ENCODE assay signal across 28 cellular contexts in the genomic region with DNA sequence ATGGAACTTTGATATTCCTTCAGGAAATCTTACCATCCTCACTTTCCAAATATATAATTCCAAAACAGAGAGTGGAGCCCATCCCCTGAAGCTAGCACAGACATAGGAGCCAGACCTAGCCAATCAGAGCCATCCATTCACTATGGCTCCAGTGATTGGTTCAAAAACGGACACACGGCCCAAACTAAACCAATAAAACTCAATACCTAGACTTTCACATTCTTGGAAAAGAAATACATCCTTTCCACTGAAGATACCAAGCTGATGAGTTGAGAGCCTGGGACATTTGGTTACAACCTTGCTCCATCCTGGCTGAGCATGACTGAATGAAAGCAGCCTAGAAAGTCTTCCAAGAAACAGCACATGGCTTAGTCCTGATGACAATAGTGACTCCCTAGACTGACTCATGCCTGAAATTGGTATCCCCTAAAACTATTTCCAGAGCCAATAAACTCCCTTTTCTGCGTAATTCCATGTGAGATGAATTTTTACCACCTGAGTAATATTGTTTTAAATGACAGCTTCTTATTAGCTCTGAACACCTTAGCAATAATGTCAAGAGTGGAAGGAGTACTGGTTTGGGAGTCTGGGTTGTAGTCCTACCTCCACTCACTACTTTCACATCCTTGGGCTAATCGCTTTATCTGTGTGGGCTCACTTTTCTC.
A peak's percentile ranks its signal among the peaks of the same experiment; 100 is the strongest.
DNase-seq lines count a peak whose midpoint lies in the region; ATAC-seq, FAIRE-seq and TF ChIP-seq lines count a peak whose summit lies in the region.
"Had no signal": no experiment of that assay in that cellular context is flagged by ENCODE, and none has a peak within 500 bp of the region (broad histone marks: within the 10 kb centered on the region; RNA-seq: fewer than 3 reads in every experiment).

No MANE protein-coding gene starts in this region.

- no peaks in the 10 kb centered on the region for H4K20me1 ChIP-seq in GM12878 (ENCODE audit: control insufficient read depth, insufficient read depth)

- H3K4me2 ChIP-seq in GM12878 (ENCODE audit: control insufficient read depth, insufficient read depth): no peak overlapping the region

- SMC1A ChIA-PET in GM12878 (lab: Charles Lee; ENCODE audit: uncharacterized antibody, unreplicated experiment): no interaction called here

- H3K4me3 Mint-ChIP-seq in natural killer cell treated with Interleukin-12 subunit alpha and Interleukin-12 subunit beta and Interleukin-15 and Interleukin-18, amount 100 ng/mL, for 72 hours: no peak overlapping the region
- H3K4me3 Mint-ChIP-seq in CD14-positive monocyte: no peak overlapping the region
- H3K4me3 Mint-ChIP-seq: activated naive CD4-positive, alpha-beta T cell treated with anti-CD3 and anti-CD28 coated beads for 36 hours; activated T-cell treated with anti-CD3 and anti-CD28 coated beads, Interleukin-2, amount 50 U/mL, for 72 hours; B cell; effector memory CD8-positive, alpha-beta T cell; T-helper 1 cell treated with Interleukin-12 subunit alpha and Interleukin-12 subunit beta and Interleukin-4 antibody, amounts not matched to agents 30 μg/mL and 1 μg/mL, for 36 hours had no signal

- TF ChIP-seq CTCF in GM12878 (IDR thresholded peaks at IDR 0.05 in 2 of 3, conservative IDR thresholded peaks at IDR 0.05 in 1 of 3; ENCODE audit: control insufficient read depth in 2 of 3, extremely low read depth in 1 of 3, insufficient read depth in 1 of 3, low read depth in 3 of 3, low read length in 3 of 3) (no peak), CD14-positive monocyte (IDR thresholded peaks at IDR 0.05) (no peak), right atrium auricular region (IDR thresholded peaks at IDR 0.05) (no peak)

- peaks cover 3 to 20% of the 10 kb centered on the region in 2 donors for H3K27me3 Mint-ChIP-seq in natural killer cell treated with Interleukin-12 subunit alpha and Interleukin-12 subunit beta and Interleukin-15 and Interleukin-18, amount 100 ng/mL, for 72 hours
- H3K27me3 Mint-ChIP-seq in CD14-positive monocyte (ENCODE audit: low read depth in 3 of 3): peaks cover 1 to 5% (median 5%) of the 10 kb centered on the region in 3 donors
- H3K27me3 Mint-ChIP-seq: effector memory CD8-positive, alpha-beta T cell had no signal

- intact Hi-C loops in GM12878 (cut with micrococcal nuclease; ENCODE audit: unreplicated experiment): no loop called here
- intact Hi-C loops in CD14-positive monocyte (cut with micrococcal nuclease): no loop called here

- in situ Hi-C loops in GM12878 (cut with MboI): no loop called here

- WGBS in GM12878 (ENCODE audit: insufficient coverage, insufficient replicate concordance, low lambda C conversion rate, missing lambda C conversion rate): 53% methylated on average over 4 of the region's 4 CpGs

- POLR2A ChIA-PET in GM12878 (lab: Charles Lee): no interaction called here

- H3K79me2 ChIP-seq in GM12878 (ENCODE audit: control insufficient read depth, insufficient read depth, low read length): no peaks in the 10 kb centered on the region

- H3K27ac ChIP-seq in GM12878 (ENCODE audit: control insufficient read depth, insufficient read depth): no peak overlapping the region
- no peak overlapping the region for H3K27ac ChIP-seq in substantia nigra (ENCODE audit: low read depth, low read length, poor library complexity, severe bottlenecking)
- H3K27ac ChIP-seq in right atrium auricular region: no peak overlapping the region
- H3K27ac ChIP-seq: HL-60, spleen, thoracic aorta had no signal

- no peaks in the 10 kb centered on the region for H3K36me3 Mint-ChIP-seq in natural killer cell treated with Interleukin-12 subunit alpha and Interleukin-12 subunit beta and Interleukin-15 and Interleukin-18, amount 100 ng/mL, for 72 hours
- no peaks in the 10 kb centered on the region for H3K36me3 Mint-ChIP-seq in CD14-positive monocyte

- H3K27ac Mint-ChIP-seq in natural killer cell treated with Interleukin-12 subunit alpha and Interleukin-12 subunit beta and Interleukin-15 and Interleukin-18, amount 100 ng/mL, for 72 hours: no peak overlapping the region
- no peak overlapping the region for H3K27ac Mint-ChIP-seq in CD14-positive monocyte
- H3K27ac Mint-ChIP-seq: activated naive CD4-positive, alpha-beta T cell treated with anti-CD3 and anti-CD28 coated beads for 36 hours; activated T-cell treated with anti-CD3 and anti-CD28 coated beads, Interleukin-2, amount 50 U/mL, for 72 hours; B cell; effector memory CD8-positive, alpha-beta T cell; T-helper 1 cell treated with Interleukin-12 subunit alpha and Interleukin-12 subunit beta and Interleukin-4 antibody, amounts not matched to agents 30 μg/mL and 1 μg/mL, for 36 hours had no signal

- RAD21 ChIA-PET in GM12878 (lab: Charles Lee; ENCODE audit: unreplicated experiment): no interaction called here

- H3K4me1 Mint-ChIP-seq in natural killer cell treated with Interleukin-12 subunit alpha and Interleukin-12 subunit beta and Interleukin-15 and Interleukin-18, amount 100 ng/mL, for 72 hours (ENCODE audit: low read depth in 2 of 2): no peaks in the 10 kb centered on the region
- peaks cover 14% of the 10 kb centered on the region for H3K4me1 Mint-ChIP-seq in CD14-positive monocyte
- H3K4me1 Mint-ChIP-seq: B cell had no signal

- H3K27me3 ChIP-seq in GM12878 (replicated peaks in 1 of 2; ENCODE audit: control insufficient read depth in 2 of 2, insufficient read depth in 2 of 2, low read length in 1 of 2) (no peaks in the 10 kb centered on the region), right atrium auricular region (no peaks in the 10 kb centered on the region)
- H3K27me3 ChIP-seq: spleen had no signal

- no peak overlapping the region for H2AFZ ChIP-seq in GM12878 (ENCODE audit: control insufficient read depth, low read depth, low read length)

- no peak for TF ChIP-seq EP300 in GM12878 (IDR thresholded peaks at IDR 0.05; ENCODE audit: borderline replicate concordance in 1 of 2, control insufficient read depth in 1 of 2, low read depth in 2 of 2, low read length in 2 of 2)

- no peak for TF ChIP-seq RAD21 in GM12878 (IDR thresholded peaks at IDR 0.05; ENCODE audit: insufficient read depth, low read depth, low read length)

- H3K9me3 ChIP-seq in GM12878 (replicated peaks; ENCODE audit: control insufficient read depth, insufficient read depth, low read length): no peaks in the 10 kb centered on the region; the same call in 2 of the 3 replicates
- no peaks in the 10 kb centered on the region for H3K9me3 ChIP-seq in right atrium auricular region
- H3K9me3 ChIP-seq: spleen, thoracic aorta had no signal

- CTCF ChIA-PET in GM12878 (lab: Yijun Ruan, JAX): interaction anchor here (5.6 kb wide), 1 partner anchor 75 kb away, joined by 19 read pairs; no protein-coding TSS in a partner anchor

- no peaks in the 10 kb centered on the region for H3K9me3 Mint-ChIP-seq in natural killer cell treated with Interleukin-12 subunit alpha and Interleukin-12 subunit beta and Interleukin-15 and Interleukin-18, amount 100 ng/mL, for 72 hours
- no peaks in the 10 kb centered on the region for H3K9me3 Mint-ChIP-seq in CD14-positive monocyte
- H3K9me3 Mint-ChIP-seq: activated naive CD4-positive, alpha-beta T cell treated with anti-CD3 and anti-CD28 coated beads for 36 hours; T-helper 1 cell treated with Interleukin-12 subunit alpha and Interleukin-12 subunit beta and Interleukin-4 antibody, amounts not matched to agents 30 μg/mL and 1 μg/mL, for 36 hours had no signal

- H3K9ac ChIP-seq in GM12878 (ENCODE audit: control insufficient read depth, insufficient read depth, low read length): no peak overlapping the region

- peak; percentile 27 for FAIRE-seq in GM12878 (lab: Jason Lieb, UNC)
- FAIRE-seq: colon, GM12892 had no signal

- BruUV-seq in GM12878 (replicated peaks; lab: Mats Ljungman, UMichigan): no TSS peak

- H3K4me3 ChIP-seq in GM12878 (no peak overlapping the region), right atrium auricular region (no peak overlapping the region)
- H3K4me3 ChIP-seq: spleen, thoracic aorta had no signal

- DNase-seq in GM03348 (ENCODE audit: low spot score) (peak; percentile 25), GM12878 (ENCODE audit: low read depth, low spot score) (no peak), kidney glomerular epithelial cell (lab: John Stamatoyannopoulos, UW) (peak; percentile 5), substantia nigra (lab: John Stamatoyannopoulos, UW) (no peak), CD14-positive monocyte (ENCODE audit: low spot score) (no peak), right atrium auricular region (ENCODE audit: low spot score) (no peak)
- no peak for DNase-seq in natural killer cell treated with Interleukin-12 subunit alpha and Interleukin-12 subunit beta and Interleukin-15 and Interleukin-18, amount 100 ng/mL, for 72 hours (ENCODE audit: low spot score)
- DNase-seq: activated CD4-positive, alpha-beta T cell treated with anti-CD3 and anti-CD28 coated beads for 48 hours; activated naive CD4-positive, alpha-beta T cell treated with anti-CD3 and anti-CD28 coated beads for 36 hours; activated T-cell treated with anti-CD3 and anti-CD28 coated beads, Interleukin-2, amount 50 U/mL, for 72 hours; DMS79; effector memory CD8-positive, alpha-beta T cell; glutamatergic neuron; left cardiac atrium; mesendoderm; NCI-H187 treated with DMSO at 0.1 percent for 48 hours; NCI-H2227 treated with DMSO at 0.1 percent for 48 hours; occipital lobe; RPMI8226; spleen; stimulated activated CD4-positive, alpha-beta T cell treated with anti-CD3 and anti-CD28 coated beads, Interleukin-4, amount 100 ng/mL, for 24 hours; stimulated activated naive CD4-positive, alpha-beta T cell had no signal

- no peak for ATAC-seq in GM12878
- ATAC-seq in natural killer cell treated with Interleukin-12 subunit alpha and Interleukin-12 subunit beta and Interleukin-15 and Interleukin-18, amount 100 ng/mL, for 72 hours: no peak
- ATAC-seq: activated T-cell treated with anti-CD3 and anti-CD28 coated beads, Interleukin-2, amount 50 U/mL, for 72 hours; effector memory CD8-positive, alpha-beta T cell; left cardiac atrium had no signal

- H3K4me1 ChIP-seq in GM12878 (ENCODE audit: control insufficient read depth, insufficient read depth, low read length) (no peaks in the 10 kb centered on the region), right atrium auricular region (no peaks in the 10 kb centered on the region)
- H3K4me1 ChIP-seq: spleen had no signal

- TF ChIP-seq POLR2A in GM12878 (IDR thresholded peaks at IDR 0.05; ENCODE audit: low read depth, low read length): no peak

- H3K36me3 ChIP-seq in GM12878 (ENCODE audit: control insufficient read depth in 2 of 2, insufficient read depth in 2 of 2, low read length in 1 of 2) (no peaks in the 10 kb centered on the region), right atrium auricular region (no peaks in the 10 kb centered on the region)
- H3K36me3 ChIP-seq: spleen, thoracic aorta had no signal

Comparison
In these comparisons a context has a peak if more than half of its experiments do, and no peak if none do; other contexts are left out.
1. DNase-seq: peak in GM03348 (single experiment) and kidney glomerular epithelial cell (single experiment); none in GM12878 (single experiment), substantia nigra (0 of 49), natural killer cell treated with Interleukin-12 subunit alpha and Interleukin-12 subunit beta and Interleukin-15 and Interleukin-18, amount 100 ng/mL, for 72 hours (single experiment), CD14-positive monocyte (single experiment) and right atrium auricular region (single experiment).